Comparison of ENCODE assay signal across 19 cellular contexts in the genomic region with DNA sequence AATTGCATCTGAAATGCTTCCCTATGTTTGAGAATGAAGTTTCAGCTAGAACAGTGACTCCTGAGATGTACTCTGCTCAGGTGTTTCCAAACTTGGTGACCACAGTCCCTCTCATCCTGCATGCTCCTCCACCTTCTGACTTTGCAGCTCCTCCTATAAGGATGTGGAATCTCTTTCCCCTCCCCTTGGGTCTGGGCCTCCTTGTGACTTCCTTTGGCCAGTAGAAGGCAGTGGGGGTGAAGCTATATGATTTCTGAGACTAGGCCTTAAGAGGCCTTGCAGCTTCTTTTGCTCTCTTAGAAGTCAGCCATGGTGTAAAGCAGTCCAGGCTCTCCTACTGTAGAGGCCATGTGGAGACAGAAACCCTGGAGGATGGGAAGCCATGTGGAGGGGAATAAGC. TPM values are rescaled to one million over a fixed set of nuclear protein-coding genes. Genes with fewer than 3 reads are reported as not detected.
"Had no signal": no experiment of that assay in that cellular context is flagged by ENCODE, and none has a peak within 500 bp of the region (broad histone marks: within the 10 kb centered on the region; RNA-seq: fewer than 3 reads in every experiment).

No MANE protein-coding gene starts in this region.

- FAIRE-seq: pancreas, small intestine had no signal

- H3K9me3 ChIP-seq: gastrocnemius medialis, pancreas, stomach had no signal

- H3K27ac ChIP-seq: dorsolateral prefrontal cortex, gastrocnemius medialis, neural progenitor cell, pancreas, stomach had no signal

- H3K4me2 ChIP-seq: neural progenitor cell had no signal

- H3K4me3 ChIP-seq: dorsolateral prefrontal cortex, gastrocnemius medialis, neural progenitor cell, pancreas, stomach had no signal

- H3K4me1 ChIP-seq: gastrocnemius medialis, neural progenitor cell, pancreas, stomach had no signal

- H3K36me3 ChIP-seq: gastrocnemius medialis, neural progenitor cell, pancreas, stomach had no signal

- H3K9ac ChIP-seq: neural progenitor cell had no signal

- H3K27me3 ChIP-seq: neural progenitor cell had no signal

- DNase-seq: cortex of kidney; dorsolateral prefrontal cortex; effector CD8-positive, alpha-beta T cell; gastrocnemius medialis; glutamatergic neuron; mammary epithelial cell; natural killer cell; occipital lobe; right cardiac atrium; small intestine; stimulated activated CD4-positive, alpha-beta T cell treated with anti-CD3 and anti-CD28 coated beads, Interleukin-12 subunit alpha, Interleukin-12 subunit beta, amount 100 ng/mL, for 4 hours; stimulated activated naive CD4-positive, alpha-beta T cell; stomach; substantia nigra; trophoblast cell had no signal

RNA-seq across cellular contexts. Expression of gene CSF2RB, which starts 50.7 kb away (rescaled TPM):
- total RNA-seq: mammary epithelial cell, myocyte, progenitor cell of endocrine pancreas had no signal
- polyA plus RNA-seq: mammary epithelial cell had no signal
